8 cellular contexts compared by ENCODE assay signal in genomic region chr17:1058423-1059130, GRCh38.
A peak's percentile ranks its signal among the peaks of the same experiment; 100 is the strongest.
DNase-seq lines count a peak whose midpoint lies in the region; ATAC-seq and TF ChIP-seq lines count a peak whose summit lies in the region.

No MANE protein-coding gene starts in this region.

- ATAC-seq in GM18858 (IDR thresholded peaks at IDR 0.05; ENCODE audit: unreplicated experiment) (no peak), GM18505 (IDR thresholded peaks at IDR 0.05; ENCODE audit: unreplicated experiment) (no peak)

- no peaks in the 10 kb centered on the region for H3K9me2 ChIP-seq in Karpas-422 (replicated peaks; ENCODE audit: insufficient read depth, low read length)

- H3K79me2 ChIP-seq in Karpas-422 (ENCODE audit: low read length): no peaks in the 10 kb centered on the region

- H3K4me1 ChIP-seq in Karpas-422 (ENCODE audit: low read length) (no peaks in the 10 kb centered on the region), colonic mucosa (no peaks in the 10 kb centered on the region), neutrophil (ENCODE audit: control insufficient read depth in 1 of 2, insufficient read depth in 1 of 2, low read depth in 1 of 2, low read length in 1 of 2) (no peaks in the 10 kb centered on the region), testis (no peaks in the 10 kb centered on the region)

- no peak overlapping the region for H3K4me3 ChIP-seq in Karpas-422 (ENCODE audit: low read length)
- no peak overlapping the region for H3K4me3 ChIP-seq in colonic mucosa
- H3K4me3 ChIP-seq in neutrophil (ENCODE audit: low read depth in 1 of 2, low read length in 1 of 2): no peak overlapping the region
- H3K4me3 ChIP-seq in testis: no peak overlapping the region

- H3K4me2 ChIP-seq in Karpas-422 (ENCODE audit: low read depth, low read length, poor library complexity, severe bottlenecking): no peak overlapping the region

- H3K9me3 ChIP-seq in Karpas-422 (ENCODE audit: low read length) (no peaks in the 10 kb centered on the region), colonic mucosa (no peaks in the 10 kb centered on the region), neutrophil (no peaks in the 10 kb centered on the region), testis (no peaks in the 10 kb centered on the region)

- H3K36me3 ChIP-seq in Karpas-422 (ENCODE audit: insufficient read depth, low read length) (peaks cover 31% of the 10 kb centered on the region), colonic mucosa (peaks cover 5% of the 10 kb centered on the region), neutrophil (peaks cover 94% of the 10 kb centered on the region), testis (ENCODE audit: low read depth, missing control alignments) (no peaks in the 10 kb centered on the region)

- intact Hi-C loops in colonic mucosa (cut with DNase I) (loop anchor here (5.0 kb wide), 2 partner anchors 51 to 89 kb away; no protein-coding TSS in a partner anchor), testis (cut with DNase I; ENCODE audit: low total_unique reads) (no loop called here)

- H3K27me3 ChIP-seq in Karpas-422 (ENCODE audit: low read length) (no peaks in the 10 kb centered on the region), colonic mucosa (no peaks in the 10 kb centered on the region), neutrophil (no peaks in the 10 kb centered on the region), testis (no peaks in the 10 kb centered on the region)

- peaks cover 6% of the 10 kb centered on the region; the same call in 1 of the 2 replicates for H4K20me1 ChIP-seq in Karpas-422 (ENCODE audit: insufficient read depth, low read depth, low read length)

- 88 to 89% methylated on average over 17 to 18 of the region's 18 CpGs for WGBS in testis, 2 donors

- DNase-seq in COLO668 (lab: John Stamatoyannopoulos, UW; ENCODE audit: unreplicated experiment) (peak; percentile 58), Karpas-422 (peak; percentile 82), colonic mucosa (peak; percentile 78), testis (no peak)
- peak; percentile 80 for DNase-seq in activated CD4-positive, CD25-positive, alpha-beta regulatory T cell treated with anti-CD3 and anti-CD28 coated beads, Interleukin-2, amount 50 U/mL, for 72 hours

- H3K27ac ChIP-seq in Karpas-422 (ENCODE audit: low read length): no peak overlapping the region
- no peak overlapping the region for H3K27ac ChIP-seq in colonic mucosa
- H3K27ac ChIP-seq in neutrophil: no peak overlapping the region
- no peak overlapping the region for H3K27ac ChIP-seq in testis

- H3K9ac ChIP-seq in Karpas-422 (ENCODE audit: low read length) (no peak overlapping the region), colonic mucosa (ENCODE audit: low read depth in 2 of 2, low read length in 2 of 2) (no peak overlapping the region)

- H2AFZ ChIP-seq in Karpas-422 (ENCODE audit: low read length): no peak overlapping the region

- TF ChIP-seq POLR2A in GM18505 (IDR thresholded peaks at IDR 0.05; ENCODE audit: borderline replicate concordance, extremely low read depth, insufficient read depth, insufficient read length): no peak
- no peak for TF ChIP-seq POLR2A in testis (IDR thresholded peaks at IDR 0.05)

- TF ChIP-seq CTCF in colonic mucosa (IDR thresholded peaks at IDR 0.05): peak; percentile 68
- peak; percentile 86 for TF ChIP-seq CTCF in neutrophil (IDR thresholded peaks at IDR 0.05)
- peak in 1 of 3 experiments; percentile 17 for TF ChIP-seq CTCF in testis (IDR thresholded peaks at IDR 0.05)
